1 cellular context compared by ENCODE assay signal in the genomic region with DNA sequence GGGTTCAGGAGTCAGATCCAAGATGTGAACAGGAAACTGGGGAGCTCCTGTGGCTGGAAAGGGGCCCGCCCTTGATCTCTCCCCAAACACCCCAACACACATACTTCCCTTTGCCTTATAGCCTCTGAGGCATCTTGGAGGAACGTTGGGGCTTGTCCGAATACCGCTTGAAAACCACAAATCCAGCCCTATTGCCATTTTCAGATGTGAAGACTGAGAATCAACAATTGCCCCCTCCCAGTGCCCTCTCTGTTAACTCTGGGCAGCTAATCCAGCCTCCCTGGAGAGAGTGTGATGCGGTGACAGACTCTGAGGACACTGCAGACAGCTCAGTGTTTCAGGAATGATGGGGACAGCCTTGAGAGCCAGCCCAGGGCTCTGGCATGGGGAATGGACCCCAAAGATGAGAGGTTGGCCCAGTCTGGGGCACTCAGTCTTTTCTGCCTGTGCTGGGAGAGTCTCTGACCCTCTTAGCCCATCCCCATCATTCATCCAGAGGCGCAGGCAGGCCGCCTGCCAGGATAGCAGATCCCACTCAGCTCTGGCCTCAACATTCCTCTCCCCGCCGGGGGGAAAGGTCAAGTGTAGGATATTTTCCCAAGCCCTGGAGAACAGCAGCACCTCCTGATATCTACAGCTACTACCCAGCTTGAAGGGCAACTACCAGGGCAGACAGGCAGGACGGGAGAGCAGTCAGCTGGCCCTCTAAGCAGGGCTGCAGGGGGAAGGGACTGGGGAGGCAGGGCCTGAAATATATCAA.
TF ChIP-seq lines count a peak whose summit lies in the region.

No MANE protein-coding gene starts in this region.

TF ChIP-seq in H1, 55 proteins besides CTCF, POLR2A, EP300 and RAD21:
- TF ChIP-seq, protein P1, sequence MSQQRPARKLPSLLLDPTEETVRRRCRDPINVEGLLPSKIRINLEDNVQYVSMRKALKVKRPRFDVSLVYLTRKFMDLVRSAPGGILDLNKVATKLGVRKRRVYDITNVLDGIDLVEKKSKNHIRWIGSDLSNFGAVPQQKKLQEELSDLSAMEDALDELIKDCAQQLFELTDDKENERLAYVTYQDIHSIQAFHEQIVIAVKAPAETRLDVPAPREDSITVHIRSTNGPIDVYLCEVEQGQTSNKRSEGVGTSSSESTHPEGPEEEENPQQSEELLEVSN (IDR thresholded peaks at IDR 0.05): no peak
- TF ChIP-seq, protein P2, sequence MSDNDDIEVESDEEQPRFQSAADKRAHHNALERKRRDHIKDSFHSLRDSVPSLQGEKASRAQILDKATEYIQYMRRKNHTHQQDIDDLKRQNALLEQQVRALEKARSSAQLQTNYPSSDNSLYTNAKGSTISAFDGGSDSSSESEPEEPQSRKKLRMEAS (IDR thresholded peaks at IDR 0.05): no peak
- no peak for TF ChIP-seq CTBP2 (IDR thresholded peaks at IDR 0.05; ENCODE audit: borderline replicate concordance, insufficient read depth, insufficient read length, low read length)
- no peak for TF ChIP-seq SRF (IDR thresholded peaks at IDR 0.05; ENCODE audit: low read depth, low read length)
- TF ChIP-seq CBX8 (IDR thresholded peaks at IDR 0.05; ENCODE audit: borderline replicate concordance, low read depth, low read length): no peak
